In genomic region chr5:169632946-169633345, GRCh38 we compare ENCODE assay signal across 30 cellular contexts. TPM values are rescaled to one million over a fixed set of nuclear protein-coding genes. Genes with fewer than 3 reads are reported as not detected.
"Had no signal": no experiment of that assay in that cellular context is flagged by ENCODE, and none has a peak within 500 bp of the region (broad histone marks: within the 10 kb centered on the region; RNA-seq: fewer than 3 reads in every experiment).

No MANE protein-coding gene starts in this region.

- H3K27ac Mint-ChIP-seq: naive thymus-derived CD8-positive, alpha-beta T cell; natural killer cell treated with Interleukin-12 subunit alpha and Interleukin-12 subunit beta and Interleukin-15 and Interleukin-18, amount 100 ng/mL, for 72 hours; neural progenitor cell; progenitor cell of endocrine pancreas; stimulated activated memory B cell treated with anti-CD40 and anti-IgM and Interleukin-4, amounts not matched to agents 10 μg/mL and 1 μg/mL and 100 μg/mL, for 72 hours; stimulated activated naive CD8-positive, alpha-beta T cell treated with anti-CD3 and anti-CD28 coated beads, Interleukin-15, amount 100 ng/mL, for 72 hours; type B pancreatic cell had no signal

- H3K4me3 ChIP-seq: neural progenitor cell, ovary, psoas muscle, right lobe of liver, skin epidermis, smooth muscle cell, spleen, suprapubic skin, testis, tibial artery, transverse colon, upper lobe of right lung, uterus had no signal

- H3K36me3 Mint-ChIP-seq: neural progenitor cell, type B pancreatic cell had no signal

- H3K9me3 Mint-ChIP-seq: neural progenitor cell had no signal

- ATAC-seq: naive thymus-derived CD8-positive, alpha-beta T cell; natural killer cell treated with Interleukin-12 subunit alpha and Interleukin-12 subunit beta and Interleukin-15 and Interleukin-18, amount 100 ng/mL, for 72 hours; psoas muscle; right cardiac atrium; right lobe of liver; stimulated activated memory B cell treated with anti-CD40 and anti-IgM and Interleukin-4, amounts not matched to agents 10 μg/mL and 1 μg/mL and 100 μg/mL, for 72 hours; stimulated activated naive CD8-positive, alpha-beta T cell treated with anti-CD3 and anti-CD28 coated beads, Interleukin-15, amount 100 ng/mL, for 72 hours; stimulated activated naive CD8-positive, alpha-beta T cell treated with anti-CD3 and anti-CD28 coated beads, Interleukin-15, Interleukin-2, amounts not matched to agents 100 U/mL and 50 U/mL, for 24 hours; upper lobe of right lung had no signal

- H3K9me3 ChIP-seq: psoas muscle, right lobe of liver, suprapubic skin, testis, tibial artery, transverse colon, upper lobe of right lung, uterus had no signal

- H3K27me3 Mint-ChIP-seq: natural killer cell treated with Interleukin-12 subunit alpha and Interleukin-12 subunit beta and Interleukin-15 and Interleukin-18, amount 100 ng/mL, for 72 hours; stimulated activated memory B cell treated with anti-CD40 and anti-IgM and Interleukin-4, amounts not matched to agents 10 μg/mL and 1 μg/mL and 100 μg/mL, for 72 hours had no signal

- H3K27me3 ChIP-seq: ovary, testis, uterus had no signal

- H3K4me3 Mint-ChIP-seq: naive thymus-derived CD8-positive, alpha-beta T cell; natural killer cell treated with Interleukin-12 subunit alpha and Interleukin-12 subunit beta and Interleukin-15 and Interleukin-18, amount 100 ng/mL, for 72 hours; neural progenitor cell; stimulated activated memory B cell treated with anti-CD40 and anti-IgM and Interleukin-4, amounts not matched to agents 10 μg/mL and 1 μg/mL and 100 μg/mL, for 72 hours; stimulated activated naive CD8-positive, alpha-beta T cell treated with anti-CD3 and anti-CD28 coated beads, Interleukin-15, amount 100 ng/mL, for 72 hours; type B pancreatic cell had no signal

- H3K36me3 ChIP-seq: neural progenitor cell, ovary, right lobe of liver, spleen, suprapubic skin, tibial artery, transverse colon, upper lobe of right lung, uterus had no signal

- DNase-seq: naive thymus-derived CD8-positive, alpha-beta T cell; occipital lobe; ovary; posterior cingulate gyrus; psoas muscle; right cardiac atrium; right lobe of liver; spleen; stimulated activated CD4-positive, alpha-beta T cell treated with anti-CD3 and anti-CD28 coated beads, Interleukin-12 subunit alpha, Interleukin-12 subunit beta, amount 100 ng/mL, for 4 hours; stimulated activated CD4-positive, alpha-beta T cell treated with anti-CD3 and anti-CD28 coated beads, Interleukin-1b, Interleukin-23, amount 100 ng/mL, for 48 hours; stimulated activated CD4-positive, alpha-beta T cell treated with anti-CD3 and anti-CD28 coated beads, Interleukin-4, amount 100 ng/mL, for 1 hour; stimulated activated CD4-positive, alpha-beta T cell treated with anti-CD3 and anti-CD28 coated beads, Interleukin-4, amount 100 ng/mL, for 4 hours; stimulated activated CD8-positive, alpha-beta memory T cell treated with anti-CD3 and anti-CD28 coated beads, Interleukin-4, amount 100 ng/mL, for 48 hours; stimulated activated naive CD4-positive, alpha-beta T cell; stimulated activated naive CD8-positive, alpha-beta T cell treated with anti-CD3 and anti-CD28 coated beads, Interleukin-15, amount 100 ng/mL, for 72 hours; stimulated activated naive CD8-positive, alpha-beta T cell treated with anti-CD3 and anti-CD28 coated beads, Interleukin-15, Interleukin-2, amounts not matched to agents 100 U/mL and 50 U/mL, for 24 hours; substantia nigra; testis; tibial artery; transverse colon; upper lobe of right lung; uterus had no signal

RNA-seq across cellular contexts. Expression of gene DOCK2, which starts 4.1 kb away (rescaled TPM):
- total RNA-seq: progenitor cell of endocrine pancreas had no signal
